ENCODE assay signal across 26 cellular contexts in genomic region chr22:31814942-31815341, GRCh38.
A peak's percentile ranks its signal among the peaks of the same experiment; 100 is the strongest.
DNase-seq lines count a peak whose midpoint lies in the region; FAIRE-seq and TF ChIP-seq lines count a peak whose summit lies in the region.
"Had no signal": no experiment of that assay in that cellular context is flagged by ENCODE, and none has a peak within 500 bp of the region (broad histone marks: within the 10 kb centered on the region; RNA-seq: fewer than 3 reads in every experiment).

No MANE protein-coding gene starts in this region.

- H3K36me3 ChIP-seq in HEK293 (ENCODE audit: control insufficient read depth in 2 of 2, insufficient read depth in 1 of 2, low read length in 2 of 2) (peaks cover 52 to 81% of the 10 kb centered on the region in 2 experiments), hepatocyte (replicated peaks; ENCODE audit: insufficient read depth, low read depth) (no peaks in the 10 kb centered on the region), small intestine (ENCODE audit: control insufficient read depth in 2 of 2, insufficient read depth in 2 of 2, low read length in 2 of 2) (peaks cover 16 to 18% of the 10 kb centered on the region in 2 donors), vagina (peaks cover 0 to 72% of the 10 kb centered on the region in 2 donors)

- FAIRE-seq in small intestine (lab: Jason Lieb, UNC) (no peak), RCC 7860 (lab: Jason Lieb, UNC) (no peak)
- FAIRE-seq: GM12878, H1 had no signal

- H4K20me1 ChIP-seq in hepatocyte (ENCODE audit: insufficient read depth, poor library complexity, severe bottlenecking) = no peaks in the 10 kb centered on the region

- no peak for TF ChIP-seq CTCF in HEK293 (tag by site-specific recombination; IDR thresholded peaks at IDR 0.05)
- TF ChIP-seq CTCF in hepatocyte (IDR thresholded peaks at IDR 0.05; ENCODE audit: poor library complexity) = no peak
- no peak for TF ChIP-seq CTCF in vagina (IDR thresholded peaks at IDR 0.05)

- WGBS in hepatocyte (ENCODE audit: low lambda C conversion rate, missing lambda C conversion rate) = 95% methylated on average over 7 of the region's 7 CpGs
- 76 to 91% (median 77%) methylated on average over 7 of the region's 7 CpGs for WGBS in small intestine, 3 donors

- H3K4me3 ChIP-seq in HEK293 (ENCODE audit: low read depth, low read length) (no peak overlapping the region), hepatocyte (no peak overlapping the region), small intestine (ENCODE audit: low read depth in 1 of 2, low read length in 2 of 2) (no peak overlapping the region), vagina (no peak overlapping the region)
- H3K4me3 ChIP-seq: GM12878, SJSA1 had no signal

- H3K27me3 ChIP-seq in hepatocyte = no peaks in the 10 kb centered on the region
- H3K27me3 ChIP-seq in small intestine (ENCODE audit: control insufficient read depth in 2 of 2, insufficient read depth in 2 of 2, low read length in 2 of 2) = no peaks in the 10 kb centered on the region
- H3K27me3 ChIP-seq in vagina = no peaks in the 10 kb centered on the region
- H3K27me3 ChIP-seq: BE2C, SJSA1 had no signal

- POLR2A ChIA-PET in HEK293 (lab: Yijun Ruan, JAX) = interaction anchor here (0.6 kb wide), 2 partner anchors 7 to 1154 kb away, joined by 4 read pairs; no protein-coding TSS in a partner anchor

- H2AFZ ChIP-seq in hepatocyte = no peak overlapping the region

- H3K4me1 ChIP-seq in HEK293 (ENCODE audit: control insufficient read depth, insufficient read depth, low read length) = no peaks in the 10 kb centered on the region
- no peaks in the 10 kb centered on the region for H3K4me1 ChIP-seq in hepatocyte (ENCODE audit: insufficient read depth)
- no peaks in the 10 kb centered on the region for H3K4me1 ChIP-seq in small intestine (ENCODE audit: control insufficient read depth in 2 of 2, insufficient read depth in 1 of 2, low read depth in 1 of 2, low read length in 1 of 2)
- H3K4me1 ChIP-seq in vagina = no peaks in the 10 kb centered on the region
- H3K4me1 ChIP-seq: BE2C, SJSA1 had no signal

- H3K9me2 ChIP-seq in hepatocyte (replicated peaks; ENCODE audit: insufficient read depth) = no peaks in the 10 kb centered on the region

- no peak overlapping the region for H3K4me2 ChIP-seq in hepatocyte

- H3K9me3 ChIP-seq in HEK293 (ENCODE audit: control insufficient read depth, insufficient read depth, low read depth, low read length) (no peaks in the 10 kb centered on the region), hepatocyte (ENCODE audit: low read depth) (no peaks in the 10 kb centered on the region), small intestine (ENCODE audit: control insufficient read depth, low read depth) (no peaks in the 10 kb centered on the region), vagina (no peaks in the 10 kb centered on the region)
- H3K9me3 ChIP-seq: BE2C, SJSA1 had no signal

- intact Hi-C loops in vagina (cut with DNase I) = no loop called here

- DNase-seq in hepatocyte (ENCODE audit: low spot score) = no peak
- peak; percentile 34 for DNase-seq in middle frontal gyrus (ENCODE audit: extremely low spot score, low spot score)
- peak; percentile 64 for DNase-seq in small intestine
- DNase-seq in NCI-H1105 (lab: John Stamatoyannopoulos, UW) = no peak
- DNase-seq in vagina (ENCODE audit: extremely low spot score in 2 of 2) = no peak
- no peak for DNase-seq in RCC 7860 (ENCODE audit: low spot score)
- DNase-seq: 8988T; ACHN; BE2C; CD8-positive, alpha-beta memory T cell; DMS 273 treated with DMSO at 0.1 percent for 48 hours; DMS79; EL; GDM1; NCI-H1092; NCI-H1436; NCI-H187; NCI-H2081 treated with DMSO at 0.1 percent for 48 hours; NCI-H2171; NCI-H226; NCI-H510A treated with DMSO at 0.1 percent for 48 hours; NCI-H748 treated with DMSO at 0.1 percent for 48 hours had no signal

- no peak for TF ChIP-seq POLR2A in vagina (IDR thresholded peaks at IDR 0.05)

- no peak overlapping the region for H3K27ac ChIP-seq in HEK293 (ENCODE audit: extremely low read depth, low read depth, low read length)
- H3K27ac ChIP-seq in hepatocyte = peak overlapping the region; percentile 66
- peak overlapping the region; percentile 65 to 85 for H3K27ac ChIP-seq in small intestine (ENCODE audit: low read depth in 1 of 2, low read length in 1 of 2)
- no peak overlapping the region for H3K27ac ChIP-seq in vagina
- H3K27ac ChIP-seq: SJSA1 had no signal

- CTCF ChIA-PET in HEK293 (lab: Yijun Ruan, JAX) = interaction anchor here (0.5 to 1.2 kb wide), 3 partner anchors 132 to 615 kb away, joined by 3 to 7 read pairs (median 3); no protein-coding TSS in a partner anchor

- no peaks in the 10 kb centered on the region for H3K79me2 ChIP-seq in hepatocyte

TF ChIP-seq in HEK293, 187 proteins besides CTCF, POLR2A, EP300 and RAD21:
- TF ChIP-seq ZBTB8A (tag by site-specific recombination; IDR thresholded peaks at IDR 0.05) (no peak), ZNF155 (tag by site-specific recombination; IDR thresholded peaks at IDR 0.05) (no peak), ZNF658 (tag by site-specific recombination; IDR thresholded peaks at IDR 0.05) (no peak), EGR2 (tag by site-specific recombination; IDR thresholded peaks at IDR 0.05; ENCODE audit: low read depth) (peak; percentile 14; the same call in 1 of the 2 replicates)
TF ChIP-seq in HEK293: peak in this region for 1.

Comparison
In these comparisons a context has a peak if more than half of its experiments do, and no peak if none do; other contexts are left out.
1. H3K27ac ChIP-seq: peak in hepatocyte (single experiment) and small intestine (2 of 2); none in HEK293 (single experiment) and vagina (single experiment).
2. DNase-seq: peak in middle frontal gyrus (single experiment) and small intestine (single experiment); none in hepatocyte (single experiment), NCI-H1105 (single experiment), vagina (0 of 2) and RCC 7860 (single experiment).